Comparison of ENCODE assay signal across 1 cellular context in genomic region chr11:66907751-66908173, GRCh38.
TF ChIP-seq lines count a peak whose summit lies in the region.

No MANE protein-coding gene starts in this region.

TF ChIP-seq in HepG2, 621 proteins besides CTCF, POLR2A, EP300 and RAD21 (continued from another document and continues in another):
- TF ChIP-seq ZNF362 (CRISPR knock-in tag; IDR thresholded peaks at IDR 0.05; ENCODE audit: borderline replicate concordance) (peak; percentile 95), ZNF777 (CRISPR knock-in tag; IDR thresholded peaks at IDR 0.05) (no peak), FOXO1 (CRISPR knock-in tag; IDR thresholded peaks at IDR 0.05) (peak; percentile 54; the same call in 1 of the 2 replicates), DRAP1 (CRISPR knock-in tag; IDR thresholded peaks at IDR 0.05) (0 out of 2 replicates have a peak, but pooled peaks have one; percentile 54), ZNF883 (CRISPR knock-in tag; IDR thresholded peaks at IDR 0.05; ENCODE audit: not compliant biosample characterization) (no peak), KLF15 (CRISPR knock-in tag; IDR thresholded peaks at IDR 0.05; ENCODE audit: borderline replicate concordance) (no peak), ZNF543 (CRISPR knock-in tag; IDR thresholded peaks at IDR 0.05) (no peak), ZNF225 (CRISPR knock-in tag; IDR thresholded peaks at IDR 0.05) (no peak), PLSCR1 (CRISPR knock-in tag; IDR thresholded peaks at IDR 0.05; ENCODE audit: borderline replicate concordance) (no peak), KMT2B (CRISPR knock-in tag; IDR thresholded peaks at IDR 0.05) (no peak), ZNF317 (CRISPR knock-in tag; IDR thresholded peaks at IDR 0.05) (no peak), ZNF276 (CRISPR knock-in tag; IDR thresholded peaks at IDR 0.05; ENCODE audit: low read depth) (no peak), ZNF343 (CRISPR knock-in tag; IDR thresholded peaks at IDR 0.05) (no peak), ATM (IDR thresholded peaks at IDR 0.05; ENCODE audit: borderline replicate concordance) (no peak), HIVEP1 (CRISPR knock-in tag; IDR thresholded peaks at IDR 0.05) (0 out of 2 replicates have a peak, but pooled peaks have one; percentile 18), RFX1 (IDR thresholded peaks at IDR 0.05) (no peak), ZZZ3 (CRISPR knock-in tag; IDR thresholded peaks at IDR 0.05; ENCODE audit: borderline replicate concordance) (no peak), TCF7L2 (IDR thresholded peaks at IDR 0.05; ENCODE audit: low read depth, low read length) (0 out of 2 replicates have a peak, but pooled peaks have one; percentile 54), ZNF251 (CRISPR knock-in tag; IDR thresholded peaks at IDR 0.05) (no peak), GTF3A (CRISPR knock-in tag; conservative IDR thresholded peaks at IDR 0.05) (no peak), KDM6A (CRISPR knock-in tag; IDR thresholded peaks at IDR 0.05; ENCODE audit: low read depth) (0 out of 2 replicates have a peak, but pooled peaks have one; percentile 35), REST (IDR thresholded peaks at IDR 0.05; ENCODE audit: borderline replicate concordance in 1 of 2, low read depth in 1 of 2, low read length in 2 of 2) (no peak), AHR (CRISPR knock-in tag; IDR thresholded peaks at IDR 0.05) (no peak), ZIK1 (CRISPR knock-in tag; IDR thresholded peaks at IDR 0.05; ENCODE audit: borderline replicate concordance, low read depth) (no peak), SUZ12 (IDR thresholded peaks at IDR 0.05; ENCODE audit: low read depth, low read length) (no peak), DR1 (CRISPR knock-in tag; IDR thresholded peaks at IDR 0.05) (no peak), KIAA2018 (CRISPR knock-in tag; IDR thresholded peaks at IDR 0.05; ENCODE audit: borderline replicate concordance) (no peak), JUN (CRISPR knock-in tag; IDR thresholded peaks at IDR 0.05) (no peak), CENPBD1 (CRISPR knock-in tag; IDR thresholded peaks at IDR 0.05; ENCODE audit: borderline replicate concordance, low read depth) (no peak), MXI1 (IDR thresholded peaks at IDR 0.05; ENCODE audit: borderline replicate concordance, low read depth, low read length) (no peak), ZNF709 (CRISPR knock-in tag; IDR thresholded peaks at IDR 0.05) (no peak), NFRKB (IDR thresholded peaks at IDR 0.05) (no peak), ZNF672 (CRISPR knock-in tag; IDR thresholded peaks at IDR 0.05) (no peak), NFE2L1 (CRISPR knock-in tag; IDR thresholded peaks at IDR 0.05; ENCODE audit: borderline replicate concordance) (no peak), ZNF773 (CRISPR knock-in tag; IDR thresholded peaks at IDR 0.05; ENCODE audit: borderline replicate concordance) (no peak), GPBP1L1 (CRISPR knock-in tag; IDR thresholded peaks at IDR 0.05) (no peak), FOXJ3 (CRISPR knock-in tag; IDR thresholded peaks at IDR 0.05; ENCODE audit: borderline replicate concordance) (no peak)
